In the genomic region with DNA sequence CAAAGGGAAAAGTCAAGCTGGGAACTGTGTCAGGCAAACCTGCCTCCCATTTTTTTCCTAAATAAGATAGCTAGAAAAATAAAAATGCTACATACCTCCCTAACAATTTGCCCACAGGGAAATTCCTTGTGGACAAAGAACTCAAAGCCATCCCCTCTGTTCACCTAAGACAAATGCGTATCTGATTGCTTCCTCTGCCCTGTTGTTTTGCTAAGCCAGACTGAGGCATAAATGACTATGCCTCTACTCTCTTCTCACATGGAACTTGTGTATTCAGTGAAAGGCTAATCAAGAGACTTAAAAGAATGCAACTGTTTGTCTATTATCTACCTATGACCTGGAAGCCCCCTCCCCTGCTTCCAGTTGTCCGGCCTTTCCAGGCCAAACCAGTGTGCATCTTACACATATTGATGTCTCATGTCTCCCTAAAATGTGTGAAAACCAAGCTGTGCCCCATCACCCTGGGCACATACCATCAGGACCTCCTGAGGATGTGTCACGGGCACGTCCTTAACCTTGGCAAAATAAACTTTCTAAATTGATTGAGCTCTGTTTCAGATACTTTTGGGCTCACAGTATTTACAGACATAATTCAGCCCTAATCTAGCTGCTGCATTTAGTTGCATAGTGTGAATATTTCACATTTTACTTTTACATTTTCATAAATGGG, we compare ENCODE assay signal across 8 cellular contexts. TPM values are rescaled to one million over a fixed set of nuclear protein-coding genes. Genes with fewer than 3 reads are reported as not detected.
DNase-seq lines count a peak whose midpoint lies in the region; ATAC-seq lines count a peak whose summit lies in the region.

No MANE protein-coding gene starts in this region.

- H3K27me3 Mint-ChIP-seq in activated T-helper 17 cell treated with anti-CD3 and anti-CD28 coated beads, Interleukin-2, amount 50 U/mL, for 72 hours, result no peaks in the 10 kb centered on the region

- H3K36me3 ChIP-seq in HUES48 (ENCODE audit: control insufficient read depth, insufficient read depth, low read length) (peaks cover 5% of the 10 kb centered on the region; the same call in 1 of the 2 replicates), stomach smooth muscle (ENCODE audit: control insufficient read depth in 2 of 2, insufficient read depth in 2 of 2, low read length in 2 of 2) (no peaks in the 10 kb centered on the region)

- peaks cover 94% of the 10 kb centered on the region for H3K36me3 Mint-ChIP-seq in activated T-helper 17 cell treated with anti-CD3 and anti-CD28 coated beads, Interleukin-2, amount 50 U/mL, for 72 hours (ENCODE audit: low read depth)

- H3K4me3 ChIP-seq in HUES48 (ENCODE audit: low read depth, low read length) (no peak overlapping the region), stomach smooth muscle (ENCODE audit: low read length in 2 of 2) (no peak overlapping the region)

- H3K9me3 ChIP-seq in HUES48 (ENCODE audit: control insufficient read depth, insufficient read depth, low read length) (no peaks in the 10 kb centered on the region), stomach smooth muscle (ENCODE audit: control insufficient read depth in 2 of 2, low read length in 2 of 2) (no peaks in the 10 kb centered on the region)

- peak; percentile 29 for DNase-seq in kidney glomerular epithelial cell (lab: John Stamatoyannopoulos, UW)
- no peak for DNase-seq in NAMALWA (ENCODE audit: low spot score)
- no peak for DNase-seq in HPDE6-E6E7 (ENCODE audit: extremely low spot score)
- DNase-seq in globus pallidus (ENCODE audit: low spot score), result no peak
- no peak for DNase-seq in NCI-H146 treated with DMSO at 0.1 percent for 48 hours (lab: John Stamatoyannopoulos, UW; ENCODE audit: unreplicated experiment)

- H3K9ac ChIP-seq in HUES48 (ENCODE audit: low read depth, low read length) (no peak overlapping the region), stomach smooth muscle (ENCODE audit: low read length in 2 of 2) (no peak overlapping the region)

- peak overlapping the region; percentile 94 for H3K4me3 Mint-ChIP-seq in activated T-helper 17 cell treated with anti-CD3 and anti-CD28 coated beads, Interleukin-2, amount 50 U/mL, for 72 hours

- H3K27ac ChIP-seq in HUES48 (ENCODE audit: low read depth, low read length), result peak overlapping the region; percentile 68
- H3K27ac ChIP-seq in stomach smooth muscle (ENCODE audit: low read length), result peak overlapping the region; percentile 26

- H3K9me3 Mint-ChIP-seq in activated T-helper 17 cell treated with anti-CD3 and anti-CD28 coated beads, Interleukin-2, amount 50 U/mL, for 72 hours, result no peaks in the 10 kb centered on the region

- peak; percentile 44 for ATAC-seq in activated T-helper 17 cell treated with anti-CD3 and anti-CD28 coated beads, Interleukin-2, amount 50 U/mL, for 72 hours (replicated peaks)

- peaks cover 56% of the 10 kb centered on the region for H3K4me1 Mint-ChIP-seq in activated T-helper 17 cell treated with anti-CD3 and anti-CD28 coated beads, Interleukin-2, amount 50 U/mL, for 72 hours

- H3K27me3 ChIP-seq in HUES48 (ENCODE audit: control insufficient read depth, insufficient read depth, low read length) (no peaks in the 10 kb centered on the region), stomach smooth muscle (ENCODE audit: control insufficient read depth in 1 of 2, insufficient read depth in 2 of 2, low read length in 2 of 2) (no peaks in the 10 kb centered on the region)

- peaks cover 48% of the 10 kb centered on the region for H3K4me1 ChIP-seq in HUES48 (ENCODE audit: control insufficient read depth, insufficient read depth, low read length)
- H3K4me1 ChIP-seq in stomach smooth muscle (ENCODE audit: control insufficient read depth, insufficient read depth, low read length), result peaks cover 18% of the 10 kb centered on the region

- H3K27ac Mint-ChIP-seq in activated T-helper 17 cell treated with anti-CD3 and anti-CD28 coated beads, Interleukin-2, amount 50 U/mL, for 72 hours, result peak overlapping the region; percentile 99

RNA-seq across cellular contexts. Expression of a gene that starts 15.8 kb away (rescaled TPM):
- 100 to 1,000 TPM; 159 to 357 TPM for total RNA-seq in activated T-helper 17 cell treated with anti-CD3 and anti-CD28 coated beads, Interleukin-2, amount 50 U/mL, for 72 hours
